In the genomic region with DNA sequence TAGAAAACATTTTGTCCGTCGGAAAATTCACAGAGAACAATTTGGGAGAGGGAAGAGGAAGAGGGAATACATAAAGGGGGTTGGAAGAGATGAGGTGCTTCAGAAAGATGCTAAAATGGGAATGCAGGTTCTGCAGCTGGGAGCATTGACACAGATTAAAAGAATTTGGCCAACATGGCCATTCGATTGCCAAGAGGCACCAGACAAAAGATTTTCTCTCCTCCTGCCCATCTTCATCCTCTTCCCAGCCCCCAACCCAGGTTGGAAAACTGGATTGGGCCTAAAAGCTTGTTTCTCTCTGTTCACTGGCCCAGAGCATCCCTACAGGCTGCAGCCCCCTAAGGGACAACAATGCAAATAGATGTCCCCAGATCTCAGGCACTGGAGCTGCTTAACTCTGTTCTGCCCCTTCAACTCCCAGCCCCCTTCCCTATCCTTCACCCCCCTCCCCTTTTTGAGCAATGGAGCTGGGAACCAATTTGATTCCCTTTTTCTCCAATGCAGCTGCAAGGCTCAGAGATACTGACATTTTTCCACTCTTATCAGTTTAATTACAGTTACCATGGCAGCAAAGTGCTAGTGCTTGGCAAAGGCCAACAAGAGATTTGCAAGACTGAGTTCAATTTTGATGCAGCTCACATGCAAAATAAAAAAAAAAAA, we compare ENCODE assay signal across 11 cellular contexts. TPM values are rescaled to one million over a fixed set of nuclear protein-coding genes. Genes with fewer than 3 reads are reported as not detected.
A peak's percentile ranks its signal among the peaks of the same experiment; 100 is the strongest.
DNase-seq lines count a peak whose midpoint lies in the region; ATAC-seq and TF ChIP-seq lines count a peak whose summit lies in the region.
"Had no signal": no experiment of that assay in that cellular context is flagged by ENCODE, and none has a peak within 500 bp of the region (broad histone marks: within the 10 kb centered on the region; RNA-seq: fewer than 3 reads in every experiment).

No MANE protein-coding gene starts in this region.

- ATAC-seq in GM18870 (IDR thresholded peaks at IDR 0.05; ENCODE audit: unreplicated experiment) (no peak), GM21515 (IDR thresholded peaks at IDR 0.05; ENCODE audit: unreplicated experiment) (no peak)
- ATAC-seq: naive thymus-derived CD4-positive, alpha-beta T cell had no signal

- H3K27me3 ChIP-seq in H9 (ENCODE audit: insufficient read depth, low read length) (peaks cover 3% of the 10 kb centered on the region; the same call in 1 of the 2 replicates), esophagus muscularis mucosa (no peaks in the 10 kb centered on the region), rectal smooth muscle tissue (ENCODE audit: control insufficient read depth, insufficient read depth, low read length) (no peaks in the 10 kb centered on the region)

- H4K20me1 ChIP-seq in H9 (ENCODE audit: control insufficient read depth, insufficient read depth, insufficient read length) = no peaks in the 10 kb centered on the region

- H3K4ac ChIP-seq in H9 (ENCODE audit: low read depth, low read length) = no peak overlapping the region

- H3K18ac ChIP-seq in H9 (ENCODE audit: insufficient read length, low read depth, low read length) = no peak overlapping the region

- H3K36me3 ChIP-seq in esophagus muscularis mucosa (no peaks in the 10 kb centered on the region), rectal smooth muscle tissue (ENCODE audit: control insufficient read depth, insufficient read depth, low read length) (no peaks in the 10 kb centered on the region)

- H3K27ac Mint-ChIP-seq in H9 = no peak overlapping the region
- H3K27ac Mint-ChIP-seq: naive thymus-derived CD4-positive, alpha-beta T cell had no signal

- H3T11ph ChIP-seq in H9 (ENCODE audit: low read length) = no peak overlapping the region

- no peaks in the 10 kb centered on the region for H3K79me1 ChIP-seq in H9 (ENCODE audit: insufficient read depth, low read depth, low read length, poor library complexity, severe bottlenecking)

- H3K9me3 ChIP-seq in H9 (ENCODE audit: control insufficient read depth, low read depth, low read length) (no peaks in the 10 kb centered on the region), esophagus muscularis mucosa (no peaks in the 10 kb centered on the region)

- H4K5ac ChIP-seq in H9 (ENCODE audit: insufficient read length, low read depth, low read length) = no peak overlapping the region

- no peaks in the 10 kb centered on the region for H3K79me2 ChIP-seq in H9 (ENCODE audit: insufficient read depth, low read length)

- H3K4me3 Mint-ChIP-seq in H9 = peak overlapping the region; percentile 75 to 92; a peak in 4 of 5 replicates
- H3K4me3 Mint-ChIP-seq: naive thymus-derived CD4-positive, alpha-beta T cell had no signal

- H3K23me2 ChIP-seq in H9 (ENCODE audit: insufficient read length, low read depth, low read length, poor library complexity, severe bottlenecking) = peaks cover 28% of the 10 kb centered on the region

- no peak for TF ChIP-seq POLR2A in esophagus muscularis mucosa (IDR thresholded peaks at IDR 0.05; ENCODE audit: low read depth)

- TF ChIP-seq CTCF in H9 (conservative IDR thresholded peaks at IDR 0.05) = no peak
- TF ChIP-seq CTCF in esophagus muscularis mucosa (IDR thresholded peaks at IDR 0.05) = no peak

- no peak overlapping the region for H2BK5ac ChIP-seq in H9 (ENCODE audit: insufficient read length, low read length)

- no peak for TF ChIP-seq EP300 in esophagus muscularis mucosa (IDR thresholded peaks at IDR 0.05)

- H3K14ac ChIP-seq in H9 (ENCODE audit: insufficient read depth, low read length) = no peak overlapping the region

- H3K4me3 ChIP-seq in esophagus muscularis mucosa (peak overlapping the region; percentile 53 to 72 (median 63)), rectal smooth muscle tissue (ENCODE audit: low read length) (peak overlapping the region; percentile 59)

- peaks cover 5% of the 10 kb centered on the region; the same call in 1 of the 2 replicates for H3K4me1 ChIP-seq in H9 (ENCODE audit: insufficient read depth, low read length)
- peaks cover 7 to 59% (median 41%) of the 10 kb centered on the region in 4 donors for H3K4me1 ChIP-seq in esophagus muscularis mucosa
- peaks cover 3% of the 10 kb centered on the region for H3K4me1 ChIP-seq in rectal smooth muscle tissue (ENCODE audit: control insufficient read depth, insufficient read depth, low read length)

- peak overlapping the region; percentile 91 for H3K4me2 ChIP-seq in H9 (ENCODE audit: insufficient read depth, insufficient read length, low read length)
- H3K4me2 ChIP-seq: KMS-11 had no signal

- H2BK20ac ChIP-seq in H9 (ENCODE audit: low read depth, low read length, poor library complexity, severe bottlenecking) = no peak overlapping the region

- H2AK5ac ChIP-seq in H9 (ENCODE audit: insufficient read length, low read length) = no peak overlapping the region

- H3K27me3 Mint-ChIP-seq in H9 (ENCODE audit: low read depth) = peaks cover 68% of the 10 kb centered on the region

- H4K8ac ChIP-seq in H9 (replicated peaks; ENCODE audit: insufficient read length, low read depth, low read length) = no peak overlapping the region

- H3K36me3 Mint-ChIP-seq in H9 (ENCODE audit: insufficient read depth in 1 of 3, low read depth in 3 of 3) = no peaks in the 10 kb centered on the region; a peak in 1 of 7 replicates

- H3K23ac ChIP-seq in H9 (ENCODE audit: insufficient read length, low read depth, low read length) = no peak overlapping the region

- DNase-seq in H9 (no peak), NCI-H2227 (lab: John Stamatoyannopoulos, UW; ENCODE audit: unreplicated experiment) (peak; percentile 58), esophagus muscularis mucosa (ENCODE audit: extremely low spot score) (no peak), HPDE6-E6E7 (ENCODE audit: extremely low spot score) (no peak)
- no peak for DNase-seq in activated CD4-positive, alpha-beta T cell treated with anti-CD3 and anti-CD28 coated beads, Interleukin-2, amount 50 U/mL, for 4 hours
- DNase-seq: naive thymus-derived CD4-positive, alpha-beta T cell had no signal

- no peaks in the 10 kb centered on the region; a peak in 1 of 5 replicates for H3K9me3 Mint-ChIP-seq in H9

- H2BK15ac ChIP-seq in H9 (ENCODE audit: low read depth, low read length) = no peak overlapping the region

- H3K9ac ChIP-seq in H9 (ENCODE audit: extremely low read depth, insufficient read length, low read length) (no peak overlapping the region), rectal smooth muscle tissue (ENCODE audit: low read length) (no peak overlapping the region)
- H3K9ac ChIP-seq: KMS-11 had no signal

- H3K27ac ChIP-seq in H9 (ENCODE audit: insufficient read length, low read depth, low read length) (no peak overlapping the region), esophagus muscularis mucosa (replicated peaks in 1 of 4) (peak overlapping the region; percentile 77 to 86 (median 83)), rectal smooth muscle tissue (ENCODE audit: low read depth, low read length) (peak overlapping the region; percentile 89)
- H3K27ac ChIP-seq: KMS-11, VCaP had no signal

- no peak overlapping the region for H2BK120ac ChIP-seq in H9 (ENCODE audit: low read depth, low read length, poor library complexity, severe bottlenecking)

- intact Hi-C loops in esophagus muscularis mucosa (cut with DNase I) = no loop called here

- no peak overlapping the region for H4K91ac ChIP-seq in H9 (ENCODE audit: insufficient read length, low read depth, low read length)

- no peak overlapping the region for H2AFZ ChIP-seq in H9 (ENCODE audit: low read length)

- no peak overlapping the region for H2BK12ac ChIP-seq in H9 (ENCODE audit: insufficient read length, low read depth, low read length)

- WGBS in H9 (ENCODE audit: extremely low coverage, insufficient read length, low lambda C conversion rate) = no CpG with 5 or more reads among the region's 3 CpGs
- 73% methylated on average over 3 of the region's 3 CpGs for WGBS in esophagus muscularis mucosa

- H3K4me1 Mint-ChIP-seq in H9 = peaks cover 35 to 50% of the 10 kb centered on the region in 2 experiments

- no peak overlapping the region for H3K56ac ChIP-seq in H9 (ENCODE audit: insufficient read length, low read depth, low read length)

RNA-seq across cellular contexts. Expression of a gene that starts 1.9 kb away (rescaled TPM):
- not detected in 2 replicates for total RNA-seq in H9 (2021)
- 100 to 1,000 TPM in 3 of 4 donors, 10 to 100 TPM in 1; 66.1 to 152 (median 138) TPM for total RNA-seq in esophagus muscularis mucosa
- total RNA-seq: naive thymus-derived CD4-positive, alpha-beta T cell had no signal

Comparison
In these comparisons a context has a peak if more than half of its experiments do, and no peak if none do; other contexts are left out.
1. RNA of a gene that starts 1.9 kb away (total RNA-seq): 66.1 to 152 TPM in esophagus muscularis mucosa; not detected in H9; every median in the first group is over 10 times any median in the second.